8 cellular contexts compared by ENCODE assay signal in the genomic region with DNA sequence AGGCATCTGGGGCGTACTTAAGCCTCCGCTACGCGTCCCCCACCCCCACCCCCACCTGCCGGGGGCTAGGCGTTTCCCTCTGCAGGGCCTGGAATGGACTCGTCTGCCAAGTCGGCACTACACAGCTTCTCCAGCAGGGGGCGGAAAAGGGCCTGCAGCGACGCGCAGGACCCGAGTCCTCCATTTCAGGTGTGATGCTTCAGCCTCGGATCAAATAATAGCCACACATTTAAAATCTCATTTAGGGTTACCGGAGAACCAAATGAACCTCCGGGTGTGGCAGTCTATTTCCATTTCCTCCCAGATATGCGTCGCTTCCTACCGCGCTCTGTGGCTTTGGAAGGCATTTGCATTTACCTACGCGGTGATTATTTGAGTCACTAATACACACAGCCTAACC. TPM values are rescaled to one million over a fixed set of nuclear protein-coding genes. Genes with fewer than 3 reads are reported as not detected.
A peak's percentile ranks its signal among the peaks of the same experiment; 100 is the strongest.
DNase-seq lines count a peak whose midpoint lies in the region; ATAC-seq, FAIRE-seq and TF ChIP-seq lines count a peak whose summit lies in the region.

No MANE protein-coding gene starts in this region.

- TF ChIP-seq POLR2A in GM12891 (IDR thresholded peaks at IDR 0.05; ENCODE audit: low read depth, low read length) (no peak), uterus (IDR thresholded peaks at IDR 0.05) (no peak)

- no peak overlapping the region for H2AFZ ChIP-seq in H9 (ENCODE audit: low read length)

- no peak overlapping the region for H3K27ac ChIP-seq in H9 (ENCODE audit: insufficient read length, low read depth, low read length)
- no peak overlapping the region for H3K27ac ChIP-seq in neutrophil
- peak overlapping the region in 1 of 2 donors; percentile 17 for H3K27ac ChIP-seq in uterus

- H3T11ph ChIP-seq in H9 (ENCODE audit: low read length): no peak overlapping the region

- H2BK12ac ChIP-seq in H9 (ENCODE audit: insufficient read length, low read depth, low read length): no peak overlapping the region

- peaks cover 8% of the 10 kb centered on the region for H3K23me2 ChIP-seq in H9 (ENCODE audit: insufficient read length, low read depth, low read length, poor library complexity, severe bottlenecking)

- no peak overlapping the region for H2BK120ac ChIP-seq in H9 (ENCODE audit: low read depth, low read length, poor library complexity, severe bottlenecking)

- FAIRE-seq in GM12891 (lab: Jason Lieb, UNC): peak; percentile 93

- H2BK20ac ChIP-seq in H9 (ENCODE audit: low read depth, low read length, poor library complexity, severe bottlenecking): no peak overlapping the region

- H3K9me3 ChIP-seq in H9 (ENCODE audit: control insufficient read depth, low read depth, low read length) (no peaks in the 10 kb centered on the region), neutrophil (no peaks in the 10 kb centered on the region), uterus (no peaks in the 10 kb centered on the region)

- no peaks in the 10 kb centered on the region for H4K20me1 ChIP-seq in H9 (ENCODE audit: control insufficient read depth, insufficient read depth, insufficient read length)

- no CpG with 5 or more reads among the region's 22 CpGs for WGBS in H9 (ENCODE audit: extremely low coverage, insufficient read length, low lambda C conversion rate)

- ATAC-seq in activated CD8-positive, alpha-beta memory T cell treated with anti-CD3 and anti-CD28 coated beads, Interleukin-2, amount 10 ng/mL, durations not matched to agents 7 days and 5 days: peak; percentile 68
- ATAC-seq in HG03457 (IDR thresholded peaks at IDR 0.05; ENCODE audit: unreplicated experiment): no peak

- H3K4me3 Mint-ChIP-seq in H9: peak overlapping the region in 1 of 2 experiments; percentile 34; a peak in 2 of 5 replicates
- no peak overlapping the region for H3K4me3 Mint-ChIP-seq in activated CD8-positive, alpha-beta memory T cell treated with anti-CD3 and anti-CD28 coated beads, Interleukin-2, amount 10 ng/mL, durations not matched to agents 7 days and 5 days

- H3K4me3 ChIP-seq in epithelial cell of proximal tubule (ENCODE audit: low read depth, low read length) (no peak overlapping the region), neutrophil (ENCODE audit: low read depth in 1 of 2, low read length in 1 of 2) (no peak overlapping the region), uterus (no peak overlapping the region)

- peaks cover 43 to 50% of the 10 kb centered on the region in 2 experiments for H3K4me1 Mint-ChIP-seq in H9
- H3K4me1 Mint-ChIP-seq in activated CD8-positive, alpha-beta memory T cell treated with anti-CD3 and anti-CD28 coated beads, Interleukin-2, amount 10 ng/mL, durations not matched to agents 7 days and 5 days: peaks cover 15% of the 10 kb centered on the region

- H4K5ac ChIP-seq in H9 (ENCODE audit: insufficient read length, low read depth, low read length): no peak overlapping the region

- H3K79me1 ChIP-seq in H9 (ENCODE audit: insufficient read depth, low read depth, low read length, poor library complexity, severe bottlenecking): no peaks in the 10 kb centered on the region

- H3K36me3 Mint-ChIP-seq in H9 (ENCODE audit: insufficient read depth in 1 of 3, low read depth in 3 of 3): peaks cover 0 to 20% (median 4%) of the 10 kb centered on the region in 3 experiments; a peak in 4 of 7 replicates
- H3K36me3 Mint-ChIP-seq in activated CD8-positive, alpha-beta memory T cell treated with anti-CD3 and anti-CD28 coated beads, Interleukin-2, amount 10 ng/mL, durations not matched to agents 7 days and 5 days: no peaks in the 10 kb centered on the region

- H3K27ac Mint-ChIP-seq in H9: no peak overlapping the region; a peak in 1 of 7 replicates
- no peak overlapping the region for H3K27ac Mint-ChIP-seq in activated CD8-positive, alpha-beta memory T cell treated with anti-CD3 and anti-CD28 coated beads, Interleukin-2, amount 10 ng/mL, durations not matched to agents 7 days and 5 days

- H3K36me3 ChIP-seq in neutrophil (no peaks in the 10 kb centered on the region), uterus (no peaks in the 10 kb centered on the region)

- no peaks in the 10 kb centered on the region for H3K79me2 ChIP-seq in H9 (ENCODE audit: insufficient read depth, low read length)

- H3K4ac ChIP-seq in H9 (ENCODE audit: low read depth, low read length): no peak overlapping the region

- H2BK5ac ChIP-seq in H9 (ENCODE audit: insufficient read length, low read length): no peak overlapping the region

- peak; percentile 86 for TF ChIP-seq CTCF in H9 (conservative IDR thresholded peaks at IDR 0.05)
- peak; percentile 71 for TF ChIP-seq CTCF in epithelial cell of proximal tubule (conservative IDR thresholded peaks at IDR 0.05; ENCODE audit: low read depth, low read length)
- peak; percentile 48 for TF ChIP-seq CTCF in neutrophil (IDR thresholded peaks at IDR 0.05)
- peak; percentile 26 to 61 (median 44) for TF ChIP-seq CTCF in uterus (IDR thresholded peaks at IDR 0.05)

- H3K27me3 ChIP-seq in H9 (ENCODE audit: insufficient read depth, low read length) (no peaks in the 10 kb centered on the region), neutrophil (peaks cover 65% of the 10 kb centered on the region), uterus (no peaks in the 10 kb centered on the region)

- H3K9ac ChIP-seq in H9 (ENCODE audit: extremely low read depth, insufficient read length, low read length): no peak overlapping the region

- no peak overlapping the region for H4K8ac ChIP-seq in H9 (replicated peaks; ENCODE audit: insufficient read length, low read depth, low read length)

- H3K18ac ChIP-seq in H9 (ENCODE audit: insufficient read length, low read depth, low read length): no peak overlapping the region

- no peaks in the 10 kb centered on the region for H3K9me3 Mint-ChIP-seq in H9
- H3K9me3 Mint-ChIP-seq in activated CD8-positive, alpha-beta memory T cell treated with anti-CD3 and anti-CD28 coated beads, Interleukin-2, amount 10 ng/mL, durations not matched to agents 7 days and 5 days (ENCODE audit: low read depth): no peaks in the 10 kb centered on the region

- H2BK15ac ChIP-seq in H9 (ENCODE audit: low read depth, low read length): no peak overlapping the region

- H3K56ac ChIP-seq in H9 (ENCODE audit: insufficient read length, low read depth, low read length): no peak overlapping the region

- peak overlapping the region; percentile 38 for H3K4me2 ChIP-seq in H9 (ENCODE audit: insufficient read depth, insufficient read length, low read length)

- CTCF ChIA-PET in activated CD8-positive, alpha-beta memory T cell treated with anti-CD3 and anti-CD28 coated beads, Interleukin-2, amount 10 ng/mL, durations not matched to agents 7 days and 5 days (lab: Charles Lee): interaction anchor here (0.7 to 2.0 kb wide), 6 partner anchors 11 to 246 kb away, joined by 4 to 6 read pairs (median 4); no protein-coding TSS in a partner anchor

- peaks cover 17% of the 10 kb centered on the region for H3K27me3 Mint-ChIP-seq in H9 (ENCODE audit: low read depth)
- peaks cover 12% of the 10 kb centered on the region for H3K27me3 Mint-ChIP-seq in activated CD8-positive, alpha-beta memory T cell treated with anti-CD3 and anti-CD28 coated beads, Interleukin-2, amount 10 ng/mL, durations not matched to agents 7 days and 5 days

- intact Hi-C loops in uterus (cut with DNase I; ENCODE audit: low total_unique reads): no loop called here

- no peak overlapping the region for H2AK5ac ChIP-seq in H9 (ENCODE audit: insufficient read length, low read length)

- H3K23ac ChIP-seq in H9 (ENCODE audit: insufficient read length, low read depth, low read length): no peak overlapping the region

- no peak overlapping the region for H3K14ac ChIP-seq in H9 (ENCODE audit: insufficient read depth, low read length)

- H3K4me1 ChIP-seq in H9 (ENCODE audit: insufficient read depth, low read length) (peaks cover 3% of the 10 kb centered on the region; the same call in 1 of the 2 replicates), neutrophil (ENCODE audit: control insufficient read depth in 1 of 2, insufficient read depth in 1 of 2, low read depth in 1 of 2, low read length in 1 of 2) (peaks cover 0 to 7% of the 10 kb centered on the region in 2 experiments), uterus (no peaks in the 10 kb centered on the region)

- H4K91ac ChIP-seq in H9 (ENCODE audit: insufficient read length, low read depth, low read length): no peak overlapping the region

- DNase-seq in GM12891 (ENCODE audit: insufficient read length, low spot score) (peak; percentile 29), H9 (peak; percentile 87), NCI-H1092 treated with DMSO at 0.1 percent for 48 hours (lab: John Stamatoyannopoulos, UW) (peak; percentile 9), epithelial cell of proximal tubule (ENCODE audit: low read depth) (no peak), uterus (peak; percentile 31 to 34)
- DNase-seq in activated CD8-positive, alpha-beta memory T cell treated with anti-CD3 and anti-CD28 coated beads, Interleukin-2, amount 10 ng/mL, durations not matched to agents 7 days and 5 days: peak; percentile 72

TF ChIP-seq in GM12891, 5 proteins besides CTCF, POLR2A, EP300 and RAD21:
- no peak for TF ChIP-seq SPI1 (IDR thresholded peaks at IDR 0.05; ENCODE audit: low read depth, low read length)
- TF ChIP-seq TAF1 (IDR thresholded peaks at IDR 0.05; ENCODE audit: low read depth, low read length): no peak
- no peak for TF ChIP-seq POLR2AphosphoS5 (IDR thresholded peaks at IDR 0.05; ENCODE audit: low read depth, low read length)
- TF ChIP-seq POU2F2 (IDR thresholded peaks at IDR 0.05; ENCODE audit: low read depth, low read length): no peak
- no peak for TF ChIP-seq PAX5 (IDR thresholded peaks at IDR 0.05; ENCODE audit: insufficient read depth, low read length, severe bottlenecking)

RNA-seq across cellular contexts. Expression of a gene that starts 2.9 kb away (rescaled TPM):
- polyA plus RNA-seq in GM12891 (2012; ENCODE audit: low read depth, missing spikeins): not detected
- total RNA-seq in H9 (2021) (7.5 and 7.8 TPM in 2 replicates), epithelial cell of proximal tubule (4.3 and 4.5 TPM in 2 replicates), uterus (10 to 100 TPM in 2 of 4 donors, 1 to 10 TPM in 2; 2.1 to 24.8 (median 14.9) TPM)
- under 1 TPM; 0.26 to 0.53 TPM for total RNA-seq in activated CD8-positive, alpha-beta memory T cell treated with anti-CD3 and anti-CD28 coated beads, Interleukin-2, amount 10 ng/mL, durations not matched to agents 7 days and 5 days
